Comparison of ENCODE assay signal across 9 cellular contexts in genomic region chr2:21022792-21023367, GRCh38. TPM values are rescaled to one million over a fixed set of nuclear protein-coding genes. Genes with fewer than 3 reads are reported as not detected.
"Had no signal": no experiment of that assay in that cellular context is flagged by ENCODE, and none has a peak within 500 bp of the region (broad histone marks: within the 10 kb centered on the region; RNA-seq: fewer than 3 reads in every experiment).

No MANE protein-coding gene starts in this region.

- DNase-seq: GDM1, GF-D8 had no signal

- FAIRE-seq: G401.6, GM12878, GM12891, GM12892, GM18507, GM19239 had no signal

- ATAC-seq: GM12878 had no signal

- H3K4me3 ChIP-seq: GM12878 had no signal

RNA-seq across cellular contexts. Expression of gene APOB, which starts 21.0 kb away (rescaled TPM):
- total RNA-seq: G401 had no signal
- polyA plus RNA-seq: GM12878 had no signal
